Comparison of ENCODE assay signal across 8 cellular contexts in the genomic region with DNA sequence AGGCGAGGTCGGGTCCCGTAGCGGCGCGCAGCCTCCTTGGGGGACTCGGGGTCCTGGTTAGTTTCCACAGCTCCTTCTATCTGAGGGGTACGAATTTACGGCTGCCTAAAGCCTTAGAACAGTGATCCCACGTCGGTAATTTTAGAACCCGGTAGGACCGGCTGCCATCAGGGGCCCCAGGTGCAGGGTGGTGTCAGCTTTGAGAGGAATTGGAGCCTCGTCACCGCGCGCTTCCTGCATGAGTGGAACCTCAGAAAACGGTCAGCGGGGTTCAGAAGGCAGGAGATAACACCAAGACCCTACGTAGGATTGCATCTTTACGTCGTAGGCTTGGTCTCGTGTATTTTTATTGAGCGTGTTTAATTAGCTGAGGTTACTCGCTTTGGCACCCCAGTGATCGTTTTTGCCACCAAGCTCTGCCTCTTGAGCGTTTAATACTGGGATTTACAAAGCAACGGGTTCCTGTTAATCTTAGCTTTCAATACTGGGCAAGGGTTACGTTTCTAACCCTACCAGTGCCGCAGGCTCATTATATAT. TPM values are rescaled to one million over a fixed set of nuclear protein-coding genes. Genes with fewer than 3 reads are reported as not detected.
DNase-seq lines count a peak whose midpoint lies in the region; ATAC-seq and TF ChIP-seq lines count a peak whose summit lies in the region.

No MANE protein-coding gene starts in this region.

- intact Hi-C loops in lower lobe of right lung (cut with DNase I), result no loop called here

- DNase-seq in DMS79 treated with DMSO at 0.1 percent for 48 hours (lab: John Stamatoyannopoulos, UW) (peak; percentile 65), T-cell (peak in 28 of 34 experiments; percentile 10 to 59 (median 32)), cerebellar cortex (ENCODE audit: low spot score) (peak; percentile 40), lower lobe of right lung (peak; percentile 65), NCI-H446 treated with DMSO at 0.1 percent for 48 hours (lab: John Stamatoyannopoulos, UW) (no peak)
- DNase-seq in stimulated activated CD8-positive, alpha-beta memory T cell treated with anti-CD3 and anti-CD28 coated beads, Interleukin-4, amount 100 ng/mL, for 24 hours (ENCODE audit: low read depth), result peak; percentile 18

- peaks cover 28 to 63% of the 10 kb centered on the region in 2 donors for H3K27me3 Mint-ChIP-seq in T-cell

- H3K27ac Mint-ChIP-seq in T-cell, result peak overlapping the region; percentile 70 to 93

- peak overlapping the region; percentile 81 to 88 (median 82) for H3K4me3 Mint-ChIP-seq in T-cell

- peaks cover 4 to 10% (median 4%) of the 10 kb centered on the region in 3 donors for H3K9me3 Mint-ChIP-seq in T-cell

- no peaks in the 10 kb centered on the region for H3K9me3 ChIP-seq in lower lobe of right lung

- POLR2A ChIA-PET in T-cell (lab: Charles Lee), result interaction anchor here in 1 of 2 donors (1.0 kb wide), 1 partner anchor 286 kb away, joined by 4 read pairs; no protein-coding TSS in a partner anchor

- H3K36me3 ChIP-seq in lower lobe of right lung, result no peaks in the 10 kb centered on the region

- H3K27ac ChIP-seq in lower lobe of right lung, result peak overlapping the region; percentile 88

- peaks cover 8 to 16% (median 15%) of the 10 kb centered on the region in 3 donors for H3K4me1 Mint-ChIP-seq in T-cell

- no peaks in the 10 kb centered on the region for H3K36me3 Mint-ChIP-seq in T-cell

- peak; percentile 28 for ATAC-seq in GM19468 (IDR thresholded peaks at IDR 0.05; ENCODE audit: extremely low read depth, unreplicated experiment)
- peak; percentile 15 for ATAC-seq in HG03575 (IDR thresholded peaks at IDR 0.05; ENCODE audit: extremely low read depth, insufficient number of reproducible peaks, low FRiP score, unreplicated experiment)
- ATAC-seq in T-cell (replicated peaks in 1 of 4), result peak; percentile 52 to 67 (median 64)
- ATAC-seq in lower lobe of right lung, result peak; percentile 58 to 70

- H3K27me3 ChIP-seq in lower lobe of right lung (ENCODE audit: low read depth), result no peaks in the 10 kb centered on the region

- no peak for TF ChIP-seq CTCF in lower lobe of right lung (IDR thresholded peaks at IDR 0.05)

- H3K4me1 ChIP-seq in lower lobe of right lung, result peaks cover 12% of the 10 kb centered on the region

- peak overlapping the region; percentile 85 for H3K4me3 ChIP-seq in lower lobe of right lung

- CTCF ChIA-PET in T-cell (lab: Charles Lee), result interaction anchor here in 1 of 2 donors (0.7 kb wide), 1 partner anchor 28 kb away, joined by 3 read pairs; no protein-coding TSS in a partner anchor

RNA-seq across cellular contexts. Expression of a gene that starts 0.4 kb away (rescaled TPM):
- 1 to 10 TPM in 2 of 5 donors, under 1 TPM in 2, not detected in 1; 0.41 to 1.4 (median 1.1) TPM for total RNA-seq in T-cell
- 3.0 TPM for total RNA-seq in lower lobe of right lung
